Comparison of ENCODE assay signal across 8 cellular contexts in genomic region chr4:159048166-159048886, GRCh38. TPM values are rescaled to one million over a fixed set of nuclear protein-coding genes. Genes with fewer than 3 reads are reported as not detected.
DNase-seq lines count a peak whose midpoint lies in the region; ATAC-seq lines count a peak whose summit lies in the region.

No MANE protein-coding gene starts in this region.

- peaks cover 21% of the 10 kb centered on the region for H3K27me3 Mint-ChIP-seq in T-helper 17 cell

- H3K4me1 Mint-ChIP-seq in T-helper 17 cell, result peaks cover 10% of the 10 kb centered on the region

- peak; percentile 47 for DNase-seq in GM04504 (ENCODE audit: low read depth)
- DNase-seq in SW480 (ENCODE audit: low spot score), result peak; percentile 80
- DNase-seq in Right ventricle myocardium inferior (ENCODE audit: missing footprints), result peak; percentile 78
- peak; percentile 87 for DNase-seq in posterior vena cava (ENCODE audit: low spot score)
- DNase-seq in T-helper 17 cell, result no peak
- DNase-seq in NCI-H2196 treated with DMSO at 0.1 percent for 48 hours (lab: John Stamatoyannopoulos, UW; ENCODE audit: unreplicated experiment), result no peak
- no peak for DNase-seq in activated T-cell treated with anti-CD3 and anti-CD28 coated beads for 4 hours
- DNase-seq in stimulated activated CD4-positive, alpha-beta T cell treated with anti-CD3 and anti-CD28 coated beads, Interleukin-15, amount 100 ng/mL, for 24 hours, result no peak

- intact Hi-C loops in Right ventricle myocardium inferior (cut with DNase I) (loop anchor here (10.0 kb wide), 1 partner anchor 126 kb away; no protein-coding TSS in a partner anchor), posterior vena cava (cut with DNase I) (no loop called here)

- no peaks in the 10 kb centered on the region for H3K9me3 ChIP-seq in T-helper 17 cell (ENCODE audit: control insufficient read depth, low read length, poor library complexity, severe bottlenecking)

- ATAC-seq in Right ventricle myocardium inferior (peak; percentile 92), T-helper 17 cell (no peak)

- H3K4me3 Mint-ChIP-seq in T-helper 17 cell, result no peak overlapping the region

- peaks cover 3% of the 10 kb centered on the region for H3K36me3 Mint-ChIP-seq in T-helper 17 cell (ENCODE audit: low read depth)

- H3K27ac Mint-ChIP-seq in T-helper 17 cell, result no peak overlapping the region

RNA-seq across cellular contexts. Expression of gene RAPGEF2, which starts 54.6 kb away (rescaled TPM):
- total RNA-seq in Right ventricle myocardium inferior (42.8 TPM), posterior vena cava (10 to 100 TPM; 25.6 to 28.2 TPM), T-helper 17 cell (10 to 100 TPM; 35.0 to 38.3 TPM)

Comparison
In these comparisons a context has a peak if more than half of its experiments do, and no peak if none do; other contexts are left out.
1. DNase-seq: peak in GM04504 (single experiment), SW480 (single experiment), Right ventricle myocardium inferior (single experiment) and posterior vena cava (single experiment); none in T-helper 17 cell (0 of 3), NCI-H2196 treated with DMSO at 0.1 percent for 48 hours (single experiment), activated T-cell treated with anti-CD3 and anti-CD28 coated beads for 4 hours (single experiment) and stimulated activated CD4-positive, alpha-beta T cell treated with anti-CD3 and anti-CD28 coated beads, Interleukin-15, amount 100 ng/mL, for 24 hours (single experiment).